ENCODE assay signal across 20 cellular contexts in genomic region chr2:118062048-118062447, GRCh38. TPM values are rescaled to one million over a fixed set of nuclear protein-coding genes. Genes with fewer than 3 reads are reported as not detected.
DNase-seq lines count a peak whose midpoint lies in the region; ATAC-seq and TF ChIP-seq lines count a peak whose summit lies in the region.
"Had no signal": no experiment of that assay in that cellular context is flagged by ENCODE, and none has a peak within 500 bp of the region (broad histone marks: within the 10 kb centered on the region; RNA-seq: fewer than 3 reads in every experiment).

No MANE protein-coding gene starts in this region.

- H3K36me3 ChIP-seq in osteoblast (ENCODE audit: insufficient read depth, low read length): no peaks in the 10 kb centered on the region
- no peaks in the 10 kb centered on the region for H3K36me3 ChIP-seq in CD4-positive, alpha-beta memory T cell (ENCODE audit: insufficient read depth, low read length)
- H3K36me3 ChIP-seq: gastrocnemius medialis, pancreas, thoracic aorta had no signal

- no peak for ATAC-seq in GM19452 (IDR thresholded peaks at IDR 0.05; ENCODE audit: unreplicated experiment)
- no peak for ATAC-seq in natural killer cell

- DNase-seq in AG10803 (ENCODE audit: low read depth) (peak; percentile 70), LHCN-M2 (ENCODE audit: low read depth) (peak; percentile 44), choroid plexus epithelial cell (ENCODE audit: low read depth) (peak; percentile 16), osteoblast (ENCODE audit: insufficient read length, low spot score, missing footprints) (no peak), natural killer cell (no peak)
- no peak for DNase-seq in activated CD4-positive, alpha-beta T cell treated with anti-CD3 and anti-CD28 coated beads for 48 hours
- DNase-seq in CD4-positive, alpha-beta memory T cell: no peak
- DNase-seq: activated effector memory CD4-positive, alpha-beta T cell treated with anti-CD3 and anti-CD28 coated beads, Interleukin-2, amount 50 U/mL, for 16 hours; CD8-positive, alpha-beta memory T cell; cortex of kidney; DND-41; naive thymus-derived CD4-positive, alpha-beta T cell; NCI-H1417 treated with DMSO at 0.1 percent for 48 hours; right cardiac atrium; SHP77 had no signal

- H3K36me3 Mint-ChIP-seq in natural killer cell: no peaks in the 10 kb centered on the region
- no peaks in the 10 kb centered on the region for H3K36me3 Mint-ChIP-seq in CD4-positive, alpha-beta memory T cell
- H3K36me3 Mint-ChIP-seq: CD8-positive, alpha-beta memory T cell; memory B cell; naive thymus-derived CD4-positive, alpha-beta T cell had no signal

- peaks cover 9 to 57% of the 10 kb centered on the region in 2 donors for H3K27me3 Mint-ChIP-seq in natural killer cell (ENCODE audit: low read depth in 2 of 2)
- peaks cover 11 to 23% of the 10 kb centered on the region in 2 donors for H3K27me3 Mint-ChIP-seq in CD4-positive, alpha-beta memory T cell

- peaks cover 0 to 11% of the 10 kb centered on the region in 2 donors for H3K4me1 Mint-ChIP-seq in natural killer cell
- H3K4me1 Mint-ChIP-seq in CD4-positive, alpha-beta memory T cell: peaks cover 1 to 8% (median 6%) of the 10 kb centered on the region in 4 donors

- H3K4me3 Mint-ChIP-seq in natural killer cell: no peak overlapping the region
- no peak overlapping the region for H3K4me3 Mint-ChIP-seq in CD4-positive, alpha-beta memory T cell
- H3K4me3 Mint-ChIP-seq: CD8-positive, alpha-beta memory T cell; naive thymus-derived CD4-positive, alpha-beta T cell had no signal

- no peak overlapping the region for H2AFZ ChIP-seq in osteoblast (ENCODE audit: low read length)

- peak overlapping the region; percentile 76 for H3K27ac ChIP-seq in osteoblast (ENCODE audit: low read depth, low read length)
- H3K27ac ChIP-seq in CD4-positive, alpha-beta memory T cell (ENCODE audit: low read depth, low read length): no peak overlapping the region
- H3K27ac ChIP-seq: gastrocnemius medialis, pancreas, thoracic aorta had no signal

- H3K4me1 ChIP-seq in osteoblast (ENCODE audit: insufficient read depth, low read length): peaks cover 30% of the 10 kb centered on the region
- peaks cover 7% of the 10 kb centered on the region for H3K4me1 ChIP-seq in CD4-positive, alpha-beta memory T cell (ENCODE audit: insufficient read depth, low read length)
- H3K4me1 ChIP-seq: gastrocnemius medialis had no signal

- no peak overlapping the region for H3K4me3 ChIP-seq in AG10803 (ENCODE audit: low read length)
- no peak overlapping the region for H3K4me3 ChIP-seq in choroid plexus epithelial cell (ENCODE audit: low read depth, low read length)
- no peak overlapping the region for H3K4me3 ChIP-seq in osteoblast (ENCODE audit: insufficient read depth, low read length)
- H3K4me3 ChIP-seq in CD4-positive, alpha-beta memory T cell (ENCODE audit: low read length in 2 of 2): no peak overlapping the region
- H3K4me3 ChIP-seq: gastrocnemius medialis, pancreas, thoracic aorta had no signal

- H3K9me3 ChIP-seq in osteoblast (ENCODE audit: low read depth, low read length): no peaks in the 10 kb centered on the region
- H3K9me3 ChIP-seq in CD4-positive, alpha-beta memory T cell (ENCODE audit: control insufficient read depth in 1 of 2, low read length in 2 of 2): no peaks in the 10 kb centered on the region
- H3K9me3 ChIP-seq: gastrocnemius medialis, pancreas, thoracic aorta had no signal

- no peak overlapping the region for H3K27ac Mint-ChIP-seq in natural killer cell
- H3K27ac Mint-ChIP-seq in CD4-positive, alpha-beta memory T cell: no peak overlapping the region
- H3K27ac Mint-ChIP-seq: naive thymus-derived CD4-positive, alpha-beta T cell had no signal

- intact Hi-C loops in natural killer cell (cut with micrococcal nuclease): no loop called here
- intact Hi-C loops in CD4-positive, alpha-beta memory T cell (cut with micrococcal nuclease): no loop called here

- POLR2A ChIA-PET in CD4-positive, alpha-beta memory T cell (lab: Charles Lee; ENCODE audit: partially characterized antibody): no interaction called here

- no peaks in the 10 kb centered on the region for H3K27me3 ChIP-seq in osteoblast (ENCODE audit: insufficient read depth, low read length)
- H3K27me3 ChIP-seq in CD4-positive, alpha-beta memory T cell (ENCODE audit: insufficient read depth, low read length): peaks cover 3% of the 10 kb centered on the region
- H3K27me3 ChIP-seq: pancreas had no signal

- H3K79me2 ChIP-seq in osteoblast (ENCODE audit: insufficient read depth, low read length): no peaks in the 10 kb centered on the region

- CTCF ChIA-PET in CD4-positive, alpha-beta memory T cell (lab: Charles Lee; ENCODE audit: partially characterized antibody): interaction anchor here (1.2 to 2.7 kb wide), 3 partner anchors 15 to 25 kb away, joined by 3 to 23 read pairs (median 5); no protein-coding TSS in a partner anchor

- no peaks in the 10 kb centered on the region for H3K9me3 Mint-ChIP-seq in natural killer cell
- no peaks in the 10 kb centered on the region for H3K9me3 Mint-ChIP-seq in CD4-positive, alpha-beta memory T cell
- H3K9me3 Mint-ChIP-seq: CD8-positive, alpha-beta memory T cell; memory B cell; naive thymus-derived CD4-positive, alpha-beta T cell had no signal

- peak overlapping the region; percentile 37 for H3K4me2 ChIP-seq in osteoblast (ENCODE audit: insufficient read depth, low read length)

- H4K20me1 ChIP-seq in osteoblast (ENCODE audit: insufficient read depth, low read length): no peaks in the 10 kb centered on the region

- no peak for TF ChIP-seq CTCF in AG10803 (conservative IDR thresholded peaks at IDR 0.05; ENCODE audit: low read length)
- TF ChIP-seq CTCF in choroid plexus epithelial cell (conservative IDR thresholded peaks at IDR 0.05; ENCODE audit: low read depth, low read length): no peak
- no peak for TF ChIP-seq CTCF in osteoblast (IDR thresholded peaks at IDR 0.05; ENCODE audit: extremely low read depth, low read depth, low read length)
- no peak for TF ChIP-seq CTCF in natural killer cell (IDR thresholded peaks at IDR 0.05)

RNA-seq across cellular contexts. Expression of gene INSIG2, which starts 26.2 kb away (rescaled TPM):
- total RNA-seq in LHCN-M2 (2014; rRNA removed): 13.5 and 16.6 TPM in 2 replicates
- 11.5 TPM for polyA plus RNA-seq in LHCN-M2 (2012)
- 20.6 and 22.1 TPM in 2 replicates for total RNA-seq in osteoblast
- total RNA-seq in natural killer cell: 10 to 100 TPM in 2 of 3 donors, 1 to 10 TPM in 1; 9.5 to 20.5 (median 13.9) TPM
- 10 to 100 TPM; 18.0 to 19.7 TPM for total RNA-seq in CD4-positive, alpha-beta memory T cell
- 10 to 100 TPM; 30.3 to 41.1 TPM for polyA plus RNA-seq in CD4-positive, alpha-beta memory T cell

RNA-seq across cellular contexts. Expression of gene CCDC93, which starts 48.2 kb away (rescaled TPM):
- total RNA-seq in LHCN-M2 (2014; rRNA removed) (10.8 and 15.3 TPM in 2 replicates), osteoblast (40.5 and 47.7 TPM in 2 replicates), natural killer cell (10 to 100 TPM; 58.6 to 68.6 (median 67.4) TPM)
- polyA plus RNA-seq in LHCN-M2 (2012): 6.9 TPM
- total RNA-seq in CD4-positive, alpha-beta memory T cell: 10 to 100 TPM; 73.1 to 73.3 TPM
- 1 to 10 TPM; 3.2 to 7.9 TPM for polyA plus RNA-seq in CD4-positive, alpha-beta memory T cell

Comparison
In these comparisons a context has a peak if more than half of its experiments do, and no peak if none do; other contexts are left out.
1. DNase-seq: peak in AG10803 (single experiment), LHCN-M2 (single experiment) and choroid plexus epithelial cell (single experiment); none in osteoblast (single experiment), activated CD4-positive, alpha-beta T cell treated with anti-CD3 and anti-CD28 coated beads for 48 hours (single experiment), natural killer cell (single experiment) and CD4-positive, alpha-beta memory T cell (0 of 5).